13 cellular contexts compared by ENCODE assay signal in the genomic region with DNA sequence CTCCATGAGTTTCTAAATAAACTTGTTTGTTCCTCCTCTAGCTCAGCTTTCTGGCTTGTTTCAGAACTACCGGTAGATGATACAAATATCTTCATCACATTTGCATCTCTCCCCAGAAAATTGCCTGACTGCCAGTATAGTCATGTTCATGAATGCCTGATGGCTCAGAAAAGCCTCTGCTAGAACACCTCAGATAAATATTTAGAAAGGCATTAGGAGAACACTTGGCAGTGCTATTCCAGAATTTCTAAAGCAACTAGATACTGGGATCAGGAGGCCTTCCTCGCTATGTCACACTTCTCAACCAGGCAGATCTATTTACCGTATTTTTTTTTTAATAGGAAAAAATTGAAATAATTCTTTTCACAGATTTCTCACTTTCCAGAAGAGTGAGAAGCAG. TPM values are rescaled to one million over a fixed set of nuclear protein-coding genes. Genes with fewer than 3 reads are reported as not detected.
DNase-seq lines count a peak whose midpoint lies in the region; ATAC-seq and TF ChIP-seq lines count a peak whose summit lies in the region.
"Had no signal": no experiment of that assay in that cellular context is flagged by ENCODE, and none has a peak within 500 bp of the region (broad histone marks: within the 10 kb centered on the region; RNA-seq: fewer than 3 reads in every experiment).

No MANE protein-coding gene starts in this region.

- no peaks in the 10 kb centered on the region for H3K27me3 Mint-ChIP-seq in activated naive CD4-positive, alpha-beta T cell treated with anti-CD3 and anti-CD28 coated beads, Interleukin-2, amount 50 U/mL, for 24 hours

- ATAC-seq in gastroesophageal sphincter = peak; percentile 63
- no peak for ATAC-seq in GM18520 (IDR thresholded peaks at IDR 0.05; ENCODE audit: unreplicated experiment)

- H3K4me3 ChIP-seq in Karpas-422 (ENCODE audit: low read length) (no peak overlapping the region), gastroesophageal sphincter (no peak overlapping the region), stomach (no peak overlapping the region)
- H3K4me3 ChIP-seq: PC-9 had no signal

- H3K36me3 ChIP-seq in Karpas-422 (ENCODE audit: insufficient read depth, low read length) = no peaks in the 10 kb centered on the region
- H3K36me3 ChIP-seq in gastroesophageal sphincter = no peaks in the 10 kb centered on the region
- no peaks in the 10 kb centered on the region for H3K36me3 ChIP-seq in stomach

- no peaks in the 10 kb centered on the region for H3K9me3 ChIP-seq in Karpas-422 (ENCODE audit: low read length)
- no peaks in the 10 kb centered on the region for H3K9me3 ChIP-seq in gastroesophageal sphincter
- no peaks in the 10 kb centered on the region for H3K9me3 ChIP-seq in stomach

- no peak overlapping the region for H3K9ac ChIP-seq in Karpas-422 (ENCODE audit: low read length)

- WGBS in gastroesophageal sphincter (ENCODE audit: low coverage in 1 of 2), 2 donors = 40 to 47% methylated on average over 3 of the region's 3 CpGs
- 41 to 70% (median 63%) methylated on average over 3 of the region's 3 CpGs for WGBS in stomach, 5 donors

- TF ChIP-seq CTCF in gastroesophageal sphincter (IDR thresholded peaks at IDR 0.05) = no peak
- TF ChIP-seq CTCF in stomach (IDR thresholded peaks at IDR 0.05) = no peak

- no peaks in the 10 kb centered on the region for H4K20me1 ChIP-seq in Karpas-422 (ENCODE audit: insufficient read depth, low read depth, low read length)

- H3K4me1 ChIP-seq in Karpas-422 (ENCODE audit: low read length) (peaks cover 15% of the 10 kb centered on the region), gastroesophageal sphincter (peaks cover 0 to 48% (median 8%) of the 10 kb centered on the region in 3 donors), stomach (peaks cover 0 to 19% (median 6%) of the 10 kb centered on the region in 4 donors)

- TF ChIP-seq EP300 in gastroesophageal sphincter (IDR thresholded peaks at IDR 0.05) (no peak), stomach (IDR thresholded peaks at IDR 0.05) (no peak)

- H3K27me3 ChIP-seq in Karpas-422 (ENCODE audit: low read length) (no peaks in the 10 kb centered on the region), gastroesophageal sphincter (no peaks in the 10 kb centered on the region), stomach (no peaks in the 10 kb centered on the region)

- no peak for DNase-seq in activated naive CD4-positive, alpha-beta T cell (lab: John Stamatoyannopoulos, UW)
- DNase-seq in Karpas-422 (no peak), stomach (no peak), LoVo (ENCODE audit: low spot score) (no peak), NCI-H2227 treated with DMSO at 0.1 percent for 48 hours (lab: John Stamatoyannopoulos, UW) (no peak)
- DNase-seq: H9, MV-4-11, NCI-H1436, NCI-H2081, PC-9 had no signal

- peaks cover 4% of the 10 kb centered on the region for H3K9me3 Mint-ChIP-seq in activated naive CD4-positive, alpha-beta T cell treated with anti-CD3 and anti-CD28 coated beads, Interleukin-2, amount 50 U/mL, for 24 hours
- H3K9me3 Mint-ChIP-seq: H9 had no signal

- H3K27ac Mint-ChIP-seq in activated naive CD4-positive, alpha-beta T cell treated with anti-CD3 and anti-CD28 coated beads, Interleukin-2, amount 50 U/mL, for 24 hours = peak overlapping the region; percentile 62
- H3K27ac Mint-ChIP-seq: H9 had no signal

- TF ChIP-seq POLR2A in gastroesophageal sphincter (IDR thresholded peaks at IDR 0.05) (no peak), stomach (IDR thresholded peaks at IDR 0.05) (no peak)

- H3K36me3 Mint-ChIP-seq in activated naive CD4-positive, alpha-beta T cell treated with anti-CD3 and anti-CD28 coated beads, Interleukin-2, amount 50 U/mL, for 24 hours = no peaks in the 10 kb centered on the region

- intact Hi-C loops in stomach (cut with DNase I; ENCODE audit: low total_unique reads) = no loop called here

- peaks cover 52% of the 10 kb centered on the region for H3K4me1 Mint-ChIP-seq in activated naive CD4-positive, alpha-beta T cell treated with anti-CD3 and anti-CD28 coated beads, Interleukin-2, amount 50 U/mL, for 24 hours
- H3K4me1 Mint-ChIP-seq: H9 had no signal

- peak overlapping the region; percentile 47; the same call in 1 of the 2 replicates for H2AFZ ChIP-seq in Karpas-422 (ENCODE audit: low read length)
- H2AFZ ChIP-seq: PC-9 had no signal

- no peaks in the 10 kb centered on the region for H3K79me2 ChIP-seq in Karpas-422 (ENCODE audit: low read length)

- H3K4me2 ChIP-seq in Karpas-422 (ENCODE audit: low read depth, low read length, poor library complexity, severe bottlenecking) = peak overlapping the region; percentile 36
- H3K4me2 ChIP-seq: PC-9 had no signal

- no peaks in the 10 kb centered on the region for H3K9me2 ChIP-seq in Karpas-422 (replicated peaks; ENCODE audit: insufficient read depth, low read length)

- H3K27ac ChIP-seq in Karpas-422 (ENCODE audit: low read length) = no peak overlapping the region
- peak overlapping the region; percentile 76 to 84 (median 80) for H3K27ac ChIP-seq in gastroesophageal sphincter
- peak overlapping the region in 3 of 5 donors; percentile 14 to 57 (median 52) for H3K27ac ChIP-seq in stomach
- H3K27ac ChIP-seq: PC-9 had no signal

- H3K4me3 Mint-ChIP-seq in activated naive CD4-positive, alpha-beta T cell treated with anti-CD3 and anti-CD28 coated beads, Interleukin-2, amount 50 U/mL, for 24 hours = peak overlapping the region; percentile 19
- H3K4me3 Mint-ChIP-seq: H9 had no signal

RNA-seq across cellular contexts. Expression of gene KRAS, which starts 32.3 kb away (rescaled TPM):
- total RNA-seq in Karpas-422 (2014; rRNA removed; shearing (Covaris generic); ENCODE audit: low replicate concordance) = 13.5 and 35.8 TPM in 2 replicates
- total RNA-seq in gastroesophageal sphincter = 10 to 100 TPM; 31.8 to 35.6 (median 33.0) TPM
- 10 to 100 TPM; 13.0 to 75.3 (median 19.2) TPM for total RNA-seq in stomach
- polyA plus RNA-seq in stomach = 10 to 100 TPM in 2 of 3 donors, 1 to 10 TPM in 1; 6.6 to 24.4 (median 16.0) TPM
